Comparison of ENCODE assay signal across 8 cellular contexts in the genomic region with DNA sequence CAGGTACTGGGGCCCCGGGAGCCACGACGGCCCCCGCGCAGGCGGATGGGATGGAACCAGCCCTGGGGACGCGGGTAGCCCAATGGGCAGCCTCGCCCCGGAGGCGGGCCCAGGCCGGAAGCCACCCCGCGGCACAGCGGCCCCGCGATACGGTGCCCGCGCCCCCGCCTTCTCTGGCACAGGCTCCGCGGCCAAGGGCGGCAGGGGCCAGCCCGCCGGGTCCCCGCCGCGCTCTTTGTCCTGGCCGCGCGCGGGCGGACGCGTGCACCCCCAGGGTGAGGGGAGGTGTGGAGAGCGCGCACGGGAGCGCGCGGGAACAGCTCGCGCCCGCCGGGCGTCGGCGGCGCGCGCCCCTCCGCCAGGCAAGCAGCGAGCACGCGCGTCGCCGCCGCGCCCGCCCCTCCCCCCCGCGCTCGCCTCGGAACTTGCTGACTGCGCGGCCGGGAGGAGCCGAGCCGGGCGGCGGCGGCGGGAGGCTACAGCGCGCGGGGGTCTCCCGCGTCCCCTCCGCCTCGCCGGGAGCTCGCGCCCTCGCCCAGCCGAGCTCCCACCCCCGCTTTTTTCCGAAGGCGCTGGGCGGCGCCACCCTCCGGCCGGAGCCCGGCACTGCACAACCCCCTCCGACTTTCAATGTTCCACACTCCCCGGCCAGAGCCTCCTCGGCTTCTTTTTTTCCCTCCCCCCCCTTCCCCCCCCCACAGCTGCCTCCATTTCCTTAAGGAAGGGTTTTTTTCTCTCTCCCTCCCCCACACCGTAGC. TPM values are rescaled to one million over a fixed set of nuclear protein-coding genes. Genes with fewer than 3 reads are reported as not detected.
DNase-seq lines count a peak whose midpoint lies in the region; ATAC-seq and TF ChIP-seq lines count a peak whose summit lies in the region.

A gene (plus strand): TSS at position 421 of the 758 bp plus-strand sequence. CDS start 1,438 bp downstream, outside the sequence.

- TF ChIP-seq EP300 in SK-N-SH (IDR thresholded peaks at IDR 0.05; ENCODE audit: borderline replicate concordance in 1 of 2, low read depth in 1 of 2, low read length in 1 of 2), result no peak

- 1% methylated on average over 10 of the region's 99 CpGs for WGBS in SK-N-SH (ENCODE audit: low lambda C conversion rate)

- H3K27ac ChIP-seq in SK-N-SH (ENCODE audit: low read depth in 2 of 2, low read length in 1 of 2), result peak within 1 kb of the TSS; percentile 67 to 85
- peak within 1 kb of the TSS; percentile 89 for H3K27ac ChIP-seq in temporal lobe (ENCODE audit: low read depth, low read length)

- H3K36me3 ChIP-seq in SK-N-SH (replicated peaks in 1 of 2; ENCODE audit: control insufficient read depth in 1 of 2, insufficient read depth in 2 of 2, low read length in 1 of 2), result peaks cover 13 to 15% of the 10 kb centered on the region in 2 experiments

- peak; percentile 81 for DNase-seq in Daoy (ENCODE audit: low read depth)
- peak; percentile 40 for DNase-seq in KG1 (lab: John Stamatoyannopoulos, UW)
- peak; percentile 93 for DNase-seq in SK-N-SH
- peak; percentile 80 for DNase-seq in activated naive CD4-positive, alpha-beta T cell treated with anti-CD3 and anti-CD28 coated beads, Interleukin-2, amount 50 U/mL, for 16 hours
- DNase-seq in globus pallidus (ENCODE audit: low spot score), result peak; percentile 88
- peak; percentile 49 for DNase-seq in omental fat pad (ENCODE audit: low spot score)

- no peaks in the 10 kb centered on the region for H3K27me3 ChIP-seq in SK-N-SH (ENCODE audit: insufficient read depth)

- peak within 1 kb of the TSS; percentile 82 for H3K4me2 ChIP-seq in SK-N-SH

- H3K79me2 ChIP-seq in SK-N-SH (ENCODE audit: insufficient read depth), result peaks cover 40% of the 10 kb centered on the region

- no peaks in the 10 kb centered on the region for H4K20me1 ChIP-seq in SK-N-SH (ENCODE audit: insufficient read depth)

- POLR2A ChIA-PET in SK-N-SH (lab: Yijun Ruan, JAX), result interaction anchor here (0.6 to 1.6 kb wide), 5 partner anchors 11 to 855 kb away, joined by 3 to 7 read pairs (median 4); no protein-coding TSS in a partner anchor

- peaks cover 5 to 22% of the 10 kb centered on the region in 2 experiments; a peak in 3 of 4 replicates for H3K4me1 ChIP-seq in SK-N-SH (ENCODE audit: control insufficient read depth in 1 of 2, insufficient read depth in 2 of 2, low read depth in 1 of 2, low read length in 1 of 2)

- peak; percentile 59 for TF ChIP-seq RAD21 in SK-N-SH (IDR thresholded peaks at IDR 0.05; ENCODE audit: low read length)

- CTCF ChIA-PET in SK-N-SH (lab: Yijun Ruan, JAX), result interaction anchor here (0.6 to 3.7 kb wide), 27 partner anchors 9 to 860 kb away, joined by 3 to 50 read pairs (median 4); no protein-coding TSS in a partner anchor

- TF ChIP-seq CTCF in SK-N-SH (IDR thresholded peaks at IDR 0.05), result peak; percentile 58
- TF ChIP-seq CTCF in omental fat pad (IDR thresholded peaks at IDR 0.05), result peak in 2 of 3 donors; percentile 28 to 56

- peak; percentile 71 for ATAC-seq in GM21619 (IDR thresholded peaks at IDR 0.05; ENCODE audit: unreplicated experiment)
- ATAC-seq in omental fat pad (ENCODE audit: low FRiP score), result peak; percentile 89

- H3K9me2 ChIP-seq in SK-N-SH, result no peaks in the 10 kb centered on the region

- peak within 1 kb of the TSS; percentile 84 to 95 for H3K4me3 ChIP-seq in SK-N-SH (ENCODE audit: low read depth in 2 of 2, low read length in 1 of 2)

- no peaks in the 10 kb centered on the region for H3K9me3 ChIP-seq in SK-N-SH

- peaks cover 16% of the 10 kb centered on the region for H3F3A ChIP-seq in SK-N-SH (replicated peaks; ENCODE audit: insufficient read depth)

- H2AFZ ChIP-seq in SK-N-SH (ENCODE audit: low read depth), result peak within 1 kb of the TSS; percentile 84

- H3K9ac ChIP-seq in SK-N-SH, result peak within 1 kb of the TSS; percentile 87

TF ChIP-seq in SK-N-SH, 30 proteins besides CTCF, POLR2A, EP300 and RAD21:
- TF ChIP-seq, protein P1, sequence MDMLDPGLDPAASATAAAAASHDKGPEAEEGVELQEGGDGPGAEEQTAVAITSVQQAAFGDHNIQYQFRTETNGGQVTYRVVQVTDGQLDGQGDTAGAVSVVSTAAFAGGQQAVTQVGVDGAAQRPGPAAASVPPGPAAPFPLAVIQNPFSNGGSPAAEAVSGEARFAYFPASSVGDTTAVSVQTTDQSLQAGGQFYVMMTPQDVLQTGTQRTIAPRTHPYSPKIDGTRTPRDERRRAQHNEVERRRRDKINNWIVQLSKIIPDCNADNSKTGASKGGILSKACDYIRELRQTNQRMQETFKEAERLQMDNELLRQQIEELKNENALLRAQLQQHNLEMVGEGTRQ (IDR thresholded peaks at IDR 0.05; ENCODE audit: borderline replicate concordance, low read depth, low read length), result no peak
- TF ChIP-seq GATA2 (CRISPR knock-in tag; IDR thresholded peaks at IDR 0.05) (no peak), TAF1 (IDR thresholded peaks at IDR 0.05; ENCODE audit: borderline replicate concordance, low read depth, low read length) (no peak), EZH2phosphoT487 (IDR thresholded peaks at IDR 0.05; ENCODE audit: borderline replicate concordance, low read depth) (no peak), FOXJ3 (CRISPR knock-in tag; IDR thresholded peaks at IDR 0.05) (no peak), SMC3 (IDR thresholded peaks at IDR 0.05; ENCODE audit: low read depth, low read length) (peak; percentile 54), FOXM1 (IDR thresholded peaks at IDR 0.05; ENCODE audit: low read depth) (no peak), GABPA (IDR thresholded peaks at IDR 0.05; ENCODE audit: low read depth) (no peak), MXI1 (IDR thresholded peaks at IDR 0.05; ENCODE audit: low read depth, low read length) (no peak), NFIC (IDR thresholded peaks at IDR 0.05; ENCODE audit: borderline replicate concordance) (0 out of 2 replicates have a peak, but pooled peaks have one; percentile 6), NRF1 (IDR thresholded peaks at IDR 0.05; ENCODE audit: low read depth, low read length) (no peak)
- TF ChIP-seq, protein P2, sequence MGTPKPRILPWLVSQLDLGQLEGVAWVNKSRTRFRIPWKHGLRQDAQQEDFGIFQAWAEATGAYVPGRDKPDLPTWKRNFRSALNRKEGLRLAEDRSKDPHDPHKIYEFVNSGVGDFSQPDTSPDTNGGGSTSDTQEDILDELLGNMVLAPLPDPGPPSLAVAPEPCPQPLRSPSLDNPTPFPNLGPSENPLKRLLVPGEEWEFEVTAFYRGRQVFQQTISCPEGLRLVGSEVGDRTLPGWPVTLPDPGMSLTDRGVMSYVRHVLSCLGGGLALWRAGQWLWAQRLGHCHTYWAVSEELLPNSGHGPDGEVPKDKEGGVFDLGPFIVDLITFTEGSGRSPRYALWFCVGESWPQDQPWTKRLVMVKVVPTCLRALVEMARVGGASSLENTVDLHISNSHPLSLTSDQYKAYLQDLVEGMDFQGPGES (IDR thresholded peaks at IDR 0.05; ENCODE audit: low read depth, low read length), result no peak
- TF ChIP-seq, protein P3, sequence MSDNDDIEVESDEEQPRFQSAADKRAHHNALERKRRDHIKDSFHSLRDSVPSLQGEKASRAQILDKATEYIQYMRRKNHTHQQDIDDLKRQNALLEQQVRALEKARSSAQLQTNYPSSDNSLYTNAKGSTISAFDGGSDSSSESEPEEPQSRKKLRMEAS (IDR thresholded peaks at IDR 0.05; ENCODE audit: low read depth), result peak; percentile 8; the same call in 1 of the 2 replicates
- TF ChIP-seq, protein P4, sequence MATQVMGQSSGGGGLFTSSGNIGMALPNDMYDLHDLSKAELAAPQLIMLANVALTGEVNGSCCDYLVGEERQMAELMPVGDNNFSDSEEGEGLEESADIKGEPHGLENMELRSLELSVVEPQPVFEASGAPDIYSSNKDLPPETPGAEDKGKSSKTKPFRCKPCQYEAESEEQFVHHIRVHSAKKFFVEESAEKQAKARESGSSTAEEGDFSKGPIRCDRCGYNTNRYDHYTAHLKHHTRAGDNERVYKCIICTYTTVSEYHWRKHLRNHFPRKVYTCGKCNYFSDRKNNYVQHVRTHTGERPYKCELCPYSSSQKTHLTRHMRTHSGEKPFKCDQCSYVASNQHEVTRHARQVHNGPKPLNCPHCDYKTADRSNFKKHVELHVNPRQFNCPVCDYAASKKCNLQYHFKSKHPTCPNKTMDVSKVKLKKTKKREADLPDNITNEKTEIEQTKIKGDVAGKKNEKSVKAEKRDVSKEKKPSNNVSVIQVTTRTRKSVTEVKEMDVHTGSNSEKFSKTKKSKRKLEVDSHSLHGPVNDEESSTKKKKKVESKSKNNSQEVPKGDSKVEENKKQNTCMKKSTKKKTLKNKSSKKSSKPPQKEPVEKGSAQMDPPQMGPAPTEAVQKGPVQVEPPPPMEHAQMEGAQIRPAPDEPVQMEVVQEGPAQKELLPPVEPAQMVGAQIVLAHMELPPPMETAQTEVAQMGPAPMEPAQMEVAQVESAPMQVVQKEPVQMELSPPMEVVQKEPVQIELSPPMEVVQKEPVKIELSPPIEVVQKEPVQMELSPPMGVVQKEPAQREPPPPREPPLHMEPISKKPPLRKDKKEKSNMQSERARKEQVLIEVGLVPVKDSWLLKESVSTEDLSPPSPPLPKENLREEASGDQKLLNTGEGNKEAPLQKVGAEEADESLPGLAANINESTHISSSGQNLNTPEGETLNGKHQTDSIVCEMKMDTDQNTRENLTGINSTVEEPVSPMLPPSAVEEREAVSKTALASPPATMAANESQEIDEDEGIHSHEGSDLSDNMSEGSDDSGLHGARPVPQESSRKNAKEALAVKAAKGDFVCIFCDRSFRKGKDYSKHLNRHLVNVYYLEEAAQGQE (IDR thresholded peaks at IDR 0.05; ENCODE audit: low read depth, low read length), result no peak
- TF ChIP-seq, protein P5, sequence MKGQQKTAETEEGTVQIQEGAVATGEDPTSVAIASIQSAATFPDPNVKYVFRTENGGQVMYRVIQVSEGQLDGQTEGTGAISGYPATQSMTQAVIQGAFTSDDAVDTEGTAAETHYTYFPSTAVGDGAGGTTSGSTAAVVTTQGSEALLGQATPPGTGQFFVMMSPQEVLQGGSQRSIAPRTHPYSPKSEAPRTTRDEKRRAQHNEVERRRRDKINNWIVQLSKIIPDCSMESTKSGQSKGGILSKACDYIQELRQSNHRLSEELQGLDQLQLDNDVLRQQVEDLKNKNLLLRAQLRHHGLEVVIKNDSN (IDR thresholded peaks at IDR 0.05; ENCODE audit: borderline replicate concordance, low read depth), result no peak
TF ChIP-seq in SK-N-SH: peak in this region for 3.

RNA-seq across cellular contexts. Expression of the gene that starts here (rescaled TPM):
- total RNA-seq in Daoy (2014; rRNA removed; shearing (Covaris generic)), result 62.2 and 78.7 TPM in 2 replicates
- 62.9 and 71.1 TPM in 2 replicates for polyA plus RNA-seq in SK-N-SH (2012; rRNA removed)
- 94.7 and 109 TPM in 2 replicates for polyA plus RNA-seq in SK-N-SH (2012; cell fraction: cytosol; rRNA removed)
- polyA plus RNA-seq in SK-N-SH (2012; cell fraction: nucleus; rRNA removed), result 20.6 and 50.7 TPM in 2 replicates
- 10 to 100 TPM; 46.4 to 63.7 (median 55.7) TPM for total RNA-seq in omental fat pad
- 252 TPM for total RNA-seq in temporal lobe

Comparison
In these comparisons a context has a peak if more than half of its experiments do, and no peak if none do; other contexts are left out.
1. Peak in every context shown above with its lines: DNase-seq, ATAC-seq, H3K4me3 ChIP-seq and H3K27ac ChIP-seq.
2. DNase-seq: peak in every context shown above with its lines; median percentile 93 in SK-N-SH; 88 in globus pallidus; 81 in Daoy; 80 in activated naive CD4-positive, alpha-beta T cell treated with anti-CD3 and anti-CD28 coated beads, Interleukin-2, amount 50 U/mL, for 16 hours; 49 in omental fat pad; 40 in KG1.